8 cellular contexts compared by ENCODE assay signal in genomic region chr4:83455300-83456183, GRCh38.
DNase-seq lines count a peak whose midpoint lies in the region; ATAC-seq and FAIRE-seq lines count a peak whose summit lies in the region.

A gene with protein sequence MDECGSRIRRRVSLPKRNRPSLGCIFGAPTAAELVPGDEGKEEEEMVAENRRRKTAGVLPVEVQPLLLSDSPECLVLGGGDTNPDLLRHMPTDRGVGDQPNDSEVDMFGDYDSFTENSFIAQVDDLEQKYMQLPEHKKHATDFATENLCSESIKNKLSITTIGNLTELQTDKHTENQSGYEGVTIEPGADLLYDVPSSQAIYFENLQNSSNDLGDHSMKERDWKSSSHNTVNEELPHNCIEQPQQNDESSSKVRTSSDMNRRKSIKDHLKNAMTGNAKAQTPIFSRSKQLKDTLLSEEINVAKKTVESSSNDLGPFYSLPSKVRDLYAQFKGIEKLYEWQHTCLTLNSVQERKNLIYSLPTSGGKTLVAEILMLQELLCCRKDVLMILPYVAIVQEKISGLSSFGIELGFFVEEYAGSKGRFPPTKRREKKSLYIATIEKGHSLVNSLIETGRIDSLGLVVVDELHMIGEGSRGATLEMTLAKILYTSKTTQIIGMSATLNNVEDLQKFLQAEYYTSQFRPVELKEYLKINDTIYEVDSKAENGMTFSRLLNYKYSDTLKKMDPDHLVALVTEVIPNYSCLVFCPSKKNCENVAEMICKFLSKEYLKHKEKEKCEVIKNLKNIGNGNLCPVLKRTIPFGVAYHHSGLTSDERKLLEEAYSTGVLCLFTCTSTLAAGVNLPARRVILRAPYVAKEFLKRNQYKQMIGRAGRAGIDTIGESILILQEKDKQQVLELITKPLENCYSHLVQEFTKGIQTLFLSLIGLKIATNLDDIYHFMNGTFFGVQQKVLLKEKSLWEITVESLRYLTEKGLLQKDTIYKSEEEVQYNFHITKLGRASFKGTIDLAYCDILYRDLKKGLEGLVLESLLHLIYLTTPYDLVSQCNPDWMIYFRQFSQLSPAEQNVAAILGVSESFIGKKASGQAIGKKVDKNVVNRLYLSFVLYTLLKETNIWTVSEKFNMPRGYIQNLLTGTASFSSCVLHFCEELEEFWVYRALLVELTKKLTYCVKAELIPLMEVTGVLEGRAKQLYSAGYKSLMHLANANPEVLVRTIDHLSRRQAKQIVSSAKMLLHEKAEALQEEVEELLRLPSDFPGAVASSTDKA (minus strand): TSS chr4:83455823. CDS start chr4:83455693, 130 bp downstream.
MRPS18C (plus strand) TSS chr4:83456058; CDS start chr4:83456078, 20 bp downstream.

- DNase-seq in C1 segment of cervical spinal cord (lab: John Stamatoyannopoulos, UW) = peak; percentile 73 to 98 (median 92)
- DNase-seq in NCI-H526 (lab: John Stamatoyannopoulos, UW) = peak; percentile 97
- DNase-seq in activated CD4-positive, alpha-beta T cell treated with anti-CD3 and anti-CD28 coated beads for 48 hours = peak; percentile 96
- DNase-seq in kidney tubule cell (ENCODE audit: low spot score) = peak; percentile 99
- DNase-seq in stimulated activated CD4-positive, alpha-beta T cell treated with anti-CD3 and anti-CD28 coated beads, Interleukin-1b, Interleukin-23, amount 100 ng/mL, for 24 hours (ENCODE audit: low read depth in 4 of 4, low spot score in 1 of 4) = peak; percentile 82 to 89 (median 86)

- ATAC-seq in GM19324 (IDR thresholded peaks at IDR 0.05; ENCODE audit: low FRiP score, unreplicated experiment) (peak; percentile 98), HG03469 (IDR thresholded peaks at IDR 0.05; ENCODE audit: unreplicated experiment) (peak; percentile 92)

- FAIRE-seq in colon (lab: Jason Lieb, UNC) = peak; percentile 28

Comparison
In these comparisons a context has a peak if more than half of its experiments do, and no peak if none do; other contexts are left out.
1. Peak in every context shown above with its lines: DNase-seq and ATAC-seq.